ENCODE assay signal across 15 cellular contexts in genomic region chr9:115691686-115692085, GRCh38.
DNase-seq lines count a peak whose midpoint lies in the region; ATAC-seq, FAIRE-seq and TF ChIP-seq lines count a peak whose summit lies in the region.
"Had no signal": no experiment of that assay in that cellular context is flagged by ENCODE, and none has a peak within 500 bp of the region (broad histone marks: within the 10 kb centered on the region; RNA-seq: fewer than 3 reads in every experiment).

No MANE protein-coding gene starts in this region.

- in situ Hi-C loops in brain microvascular endothelial cell (cut with HindIII; ENCODE audit: low pct_ligation_motif_present, low sequenced_read_pairs): no loop called here

- peak; percentile 49 for DNase-seq in AG08395 (ENCODE audit: low spot score)
- no peak for DNase-seq in brain microvascular endothelial cell
- DNase-seq in keratinocyte (ENCODE audit: low read depth, low spot score): no peak
- no peak for DNase-seq in colonic mucosa
- DNase-seq in activated naive CD4-positive, alpha-beta T cell treated with anti-CD3 and anti-CD28 coated beads, Interleukin-2, amount 50 U/mL, for 72 hours (ENCODE audit: low spot score in 2 of 2): no peak
- DNase-seq in NCI-H2227 (lab: John Stamatoyannopoulos, UW; ENCODE audit: unreplicated experiment): no peak
- DNase-seq: activated T-cell treated with anti-CD3 and anti-CD28 coated beads, Interleukin-2, amount 50 U/mL, for 1 hour; stimulated activated CD8-positive, alpha-beta memory T cell treated with anti-CD3 and anti-CD28 coated beads, Interleukin-4, amount 100 ng/mL, for 48 hours; T-helper 1 cell had no signal

- H3K4me1 ChIP-seq in HUES48 (ENCODE audit: control insufficient read depth, insufficient read depth, low read length) (no peaks in the 10 kb centered on the region), keratinocyte (ENCODE audit: control insufficient read depth, extremely low read depth, insufficient read depth, low read length) (peaks cover 20% of the 10 kb centered on the region), colonic mucosa (no peaks in the 10 kb centered on the region)
- H3K4me1 ChIP-seq: HAP-1 had no signal

- H3K27ac ChIP-seq in HUES48 (ENCODE audit: low read depth, low read length): peak overlapping the region; percentile 56
- peak overlapping the region; percentile 98 for H3K27ac ChIP-seq in brain microvascular endothelial cell
- H3K27ac ChIP-seq in keratinocyte (ENCODE audit: control insufficient read depth, insufficient read depth, low read length): peak overlapping the region; percentile 82
- H3K27ac ChIP-seq in colonic mucosa: no peak overlapping the region

- no peak overlapping the region for H3K27ac Mint-ChIP-seq in activated naive CD4-positive, alpha-beta T cell treated with anti-CD3 and anti-CD28 coated beads, Interleukin-2, amount 50 U/mL, for 72 hours
- H3K27ac Mint-ChIP-seq: memory B cell had no signal

- H3K9ac ChIP-seq in HUES48 (ENCODE audit: low read depth, low read length) (no peak overlapping the region), keratinocyte (ENCODE audit: control insufficient read depth, extremely low read depth, insufficient read depth, low read length) (peak overlapping the region; percentile 48), colonic mucosa (ENCODE audit: low read depth in 2 of 2, low read length in 2 of 2) (no peak overlapping the region)

- FAIRE-seq in keratinocyte (lab: Jason Lieb, UNC): peak; percentile 93
- FAIRE-seq: endometrium, GM18507 had no signal

- no peaks in the 10 kb centered on the region for H3K9me1 ChIP-seq in keratinocyte (ENCODE audit: control insufficient read depth, extremely low read depth, insufficient read depth, low read length)

- peaks cover 0 to 5% of the 10 kb centered on the region in 2 donors for H3K9me3 Mint-ChIP-seq in activated naive CD4-positive, alpha-beta T cell treated with anti-CD3 and anti-CD28 coated beads, Interleukin-2, amount 50 U/mL, for 72 hours
- H3K9me3 Mint-ChIP-seq: memory B cell had no signal

- dilution Hi-C loops in keratinocyte (cut with MboI; ENCODE audit: extremely low pct_ligation_motif_present, low sequenced_read_pairs): no loop called here

- intact Hi-C loops in colonic mucosa (cut with DNase I): no loop called here

- H3K36me3 ChIP-seq in HUES48 (ENCODE audit: control insufficient read depth, insufficient read depth, low read length) (no peaks in the 10 kb centered on the region), brain microvascular endothelial cell (replicated peaks) (no peaks in the 10 kb centered on the region), keratinocyte (ENCODE audit: control insufficient read depth in 2 of 2, extremely low read depth in 1 of 2, insufficient read depth in 2 of 2, low read length in 2 of 2) (no peaks in the 10 kb centered on the region), colonic mucosa (no peaks in the 10 kb centered on the region)
- H3K36me3 ChIP-seq: HAP-1 had no signal

- no peaks in the 10 kb centered on the region for H3K36me3 Mint-ChIP-seq in activated naive CD4-positive, alpha-beta T cell treated with anti-CD3 and anti-CD28 coated beads, Interleukin-2, amount 50 U/mL, for 72 hours
- H3K36me3 Mint-ChIP-seq: memory B cell had no signal

- no peak overlapping the region for H2AFZ ChIP-seq in keratinocyte (ENCODE audit: control insufficient read depth, low read length)

- ATAC-seq in activated naive CD4-positive, alpha-beta T cell treated with anti-CD3 and anti-CD28 coated beads, Interleukin-2, amount 50 U/mL, for 72 hours: no peak
- no peak for ATAC-seq in GM21360 (IDR thresholded peaks at IDR 0.05; ENCODE audit: unreplicated experiment)

- H3K79me2 ChIP-seq in keratinocyte (ENCODE audit: control insufficient read depth, insufficient read depth, low read length): no peaks in the 10 kb centered on the region

- no peaks in the 10 kb centered on the region for H4K20me1 ChIP-seq in keratinocyte (ENCODE audit: control insufficient read depth, extremely low read depth, insufficient read depth, low read length)

- H3K4me2 ChIP-seq in keratinocyte (ENCODE audit: control insufficient read depth, extremely low read depth, insufficient read depth, low read depth, low read length): peak overlapping the region; percentile 44

- H3K9me3 ChIP-seq in HUES48 (ENCODE audit: control insufficient read depth, insufficient read depth, low read length) (no peaks in the 10 kb centered on the region), keratinocyte (ENCODE audit: control insufficient read depth, low read depth, low read length) (no peaks in the 10 kb centered on the region), colonic mucosa (no peaks in the 10 kb centered on the region)
- H3K9me3 ChIP-seq: HAP-1 had no signal

- H3K4me3 ChIP-seq in HUES48 (ENCODE audit: low read depth, low read length): no peak overlapping the region
- no peak overlapping the region for H3K4me3 ChIP-seq in brain microvascular endothelial cell (ENCODE audit: low read depth, low read length)
- no peak overlapping the region for H3K4me3 ChIP-seq in keratinocyte (ENCODE audit: control insufficient read depth in 2 of 3, extremely low read depth in 1 of 3, insufficient read depth in 2 of 3, low read depth in 1 of 3, low read length in 3 of 3)
- no peak overlapping the region for H3K4me3 ChIP-seq in colonic mucosa
- H3K4me3 ChIP-seq: HAP-1 had no signal

- TF ChIP-seq CTCF in brain microvascular endothelial cell (IDR thresholded peaks at IDR 0.05; ENCODE audit: low read depth, low read length, missing control alignments) (no peak), keratinocyte (optimal IDR thresholded peaks at IDR 0.05 in 1 of 3, IDR thresholded peaks at IDR 0.05 in 1 of 3, conservative IDR thresholded peaks at IDR 0.05 in 1 of 3; ENCODE audit: extremely low read depth in 1 of 3, insufficient read depth in 2 of 3, low read length in 3 of 3) (no peak), colonic mucosa (IDR thresholded peaks at IDR 0.05) (no peak)

- H3K27me3 ChIP-seq in HUES48 (ENCODE audit: control insufficient read depth, insufficient read depth, low read length) (no peaks in the 10 kb centered on the region), brain microvascular endothelial cell (replicated peaks) (no peaks in the 10 kb centered on the region), keratinocyte (ENCODE audit: control insufficient read depth, extremely low read depth, insufficient read depth, low read length) (no peaks in the 10 kb centered on the region), colonic mucosa (no peaks in the 10 kb centered on the region)
